ENCODE assay signal across 2 cellular contexts in the genomic region with DNA sequence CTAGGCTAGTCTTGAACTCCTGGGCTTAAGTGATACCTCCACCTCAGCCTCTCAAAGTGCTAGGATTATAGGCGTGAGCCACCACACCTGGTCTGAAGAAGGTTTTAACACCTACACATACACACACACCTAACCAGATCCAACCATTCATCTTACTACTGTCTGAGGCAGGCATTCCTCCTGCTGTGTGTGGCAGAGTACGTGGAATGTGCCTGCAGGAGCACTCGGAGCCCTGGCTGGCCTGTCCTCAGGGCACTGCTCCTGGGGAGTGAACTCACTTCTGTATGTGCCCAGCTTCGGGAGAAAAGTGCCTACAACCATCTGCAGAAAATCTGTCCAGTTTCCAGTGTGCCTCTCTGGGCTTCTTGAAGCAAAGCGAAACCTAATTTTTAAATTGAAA.
TF ChIP-seq lines count a peak whose summit lies in the region.

No MANE protein-coding gene starts in this region.

TF ChIP-seq in IMR-90, 13 proteins besides CTCF, POLR2A, EP300 and RAD21:
- no peak for TF ChIP-seq MAZ (IDR thresholded peaks at IDR 0.05; ENCODE audit: borderline replicate concordance, low read depth, low read length)
- no peak for TF ChIP-seq MAFK (IDR thresholded peaks at IDR 0.05; ENCODE audit: low read depth, low read length)
- TF ChIP-seq NFE2L2 (IDR thresholded peaks at IDR 0.05; ENCODE audit: low read depth, low read length): no peak
- TF ChIP-seq CEBPB (IDR thresholded peaks at IDR 0.05; ENCODE audit: low read depth, low read length): no peak
- no peak for TF ChIP-seq RCOR1 (IDR thresholded peaks at IDR 0.05; ENCODE audit: insufficient replicate concordance, low read length)
- no peak for TF ChIP-seq ELK1 (IDR thresholded peaks at IDR 0.05; ENCODE audit: borderline replicate concordance, low read depth, low read length)
- TF ChIP-seq MXI1 (IDR thresholded peaks at IDR 0.05; ENCODE audit: borderline replicate concordance, low read depth, low read length): no peak
- no peak for TF ChIP-seq USF2 (IDR thresholded peaks at IDR 0.05; ENCODE audit: low read depth, low read length)
- no peak for TF ChIP-seq RFX5 (IDR thresholded peaks at IDR 0.05; ENCODE audit: low read depth, low read length)
- TF ChIP-seq CHD1 (IDR thresholded peaks at IDR 0.05; ENCODE audit: low read depth, low read length): no peak
- TF ChIP-seq SMC3 (IDR thresholded peaks at IDR 0.05; ENCODE audit: low read depth, low read length): no peak
- TF ChIP-seq BHLHE40 (IDR thresholded peaks at IDR 0.05; ENCODE audit: low read depth, low read length): no peak
- TF ChIP-seq FOS (IDR thresholded peaks at IDR 0.05; ENCODE audit: low read depth, low read length): no peak

TF ChIP-seq in H1, 55 proteins besides CTCF, POLR2A, EP300 and RAD21:
- no peak for TF ChIP-seq KDM4A (IDR thresholded peaks at IDR 0.05; ENCODE audit: low read depth, low read length, severe bottlenecking)
TF ChIP-seq in H1: peak in this region for 0.
